ENCODE assay signal across 2 cellular contexts in genomic region chr20:8331740-8332412, GRCh38.
TF ChIP-seq lines count a peak whose summit lies in the region.

No MANE protein-coding gene starts in this region.

TF ChIP-seq in Ishikawa, 13 proteins besides CTCF, POLR2A, EP300 and RAD21 (continued from another document):
- TF ChIP-seq USF1 (IDR thresholded peaks at IDR 0.05) (no peak), NFIC (IDR thresholded peaks at IDR 0.05) (peak; percentile 93), CEBPB (IDR thresholded peaks at IDR 0.05) (peak; percentile 40; the same call in 1 of the 2 replicates), REST (IDR thresholded peaks at IDR 0.05; ENCODE audit: low read depth) (no peak), MAX (IDR thresholded peaks at IDR 0.05) (0 out of 2 replicates have a peak, but pooled peaks have one; percentile 50), TAF1 (IDR thresholded peaks at IDR 0.05; ENCODE audit: low read depth) (no peak), TCF12 (IDR thresholded peaks at IDR 0.05; ENCODE audit: low read depth) (peak; percentile 72; the same call in 1 of the 2 replicates), YY1 (IDR thresholded peaks at IDR 0.05; ENCODE audit: low read depth) (no peak)

TF ChIP-seq in HepG2, 621 proteins besides CTCF, POLR2A, EP300 and RAD21 (continues in another document):
- TF ChIP-seq ZHX2 (IDR thresholded peaks at IDR 0.05; ENCODE audit: low read depth) = 0 out of 2 replicates have a peak, but pooled peaks have one; percentile 10
- no peak for TF ChIP-seq ZHX2 (CRISPR knock-in tag; IDR thresholded peaks at IDR 0.05; ENCODE audit: borderline replicate concordance)
- peak; percentile 96 for TF ChIP-seq HOMEZ (CRISPR knock-in tag; IDR thresholded peaks at IDR 0.05; ENCODE audit: low read depth)
- TF ChIP-seq ZNF264 (CRISPR knock-in tag; IDR thresholded peaks at IDR 0.05) = peak; percentile 49; the same call in 1 of the 2 replicates
- TF ChIP-seq ZNF292 (CRISPR knock-in tag; IDR thresholded peaks at IDR 0.05; ENCODE audit: borderline replicate concordance, low read depth) = peak; percentile 80
- TF ChIP-seq PATZ1 (CRISPR knock-in tag; IDR thresholded peaks at IDR 0.05) = peak; percentile 46; the same call in 1 of the 2 replicates
- no peak for TF ChIP-seq ISX (CRISPR knock-in tag; conservative IDR thresholded peaks at IDR 0.05)
- 0 out of 2 replicates have a peak, but pooled peaks have one; percentile 13 for TF ChIP-seq RFXANK (CRISPR knock-in tag; IDR thresholded peaks at IDR 0.05)
- peak; percentile 82 for TF ChIP-seq ZNF143 (CRISPR knock-in tag; IDR thresholded peaks at IDR 0.05)
- TF ChIP-seq ZNF800 (CRISPR knock-in tag; IDR thresholded peaks at IDR 0.05) = 0 out of 2 replicates have a peak, but pooled peaks have one; percentile 30
- TF ChIP-seq SETDB1 (CRISPR knock-in tag; IDR thresholded peaks at IDR 0.05; ENCODE audit: borderline replicate concordance) = no peak
- peak; percentile 70 for TF ChIP-seq SAP130 (CRISPR knock-in tag; IDR thresholded peaks at IDR 0.05; ENCODE audit: low read depth)
- 0 out of 2 replicates have a peak, but pooled peaks have one; percentile 49 for TF ChIP-seq HMG20B (CRISPR knock-in tag; conservative IDR thresholded peaks at IDR 0.05)
- TF ChIP-seq JUND (CRISPR knock-in tag; IDR thresholded peaks at IDR 0.05) = peak; percentile 84
- no peak for TF ChIP-seq TBP (CRISPR knock-in tag; IDR thresholded peaks at IDR 0.05)
- TF ChIP-seq NR2F1 (CRISPR knock-in tag; IDR thresholded peaks at IDR 0.05) = peak; percentile 45 to 48; a peak in 1 of 4 replicates
- no peak for TF ChIP-seq ZSCAN20 (CRISPR knock-in tag; IDR thresholded peaks at IDR 0.05; ENCODE audit: borderline replicate concordance)
- TF ChIP-seq NCOA2 (CRISPR knock-in tag; IDR thresholded peaks at IDR 0.05) = peak; percentile 70
- peak; percentile 53 for TF ChIP-seq CREM (IDR thresholded peaks at IDR 0.05)
- no peak for TF ChIP-seq CREM (CRISPR knock-in tag; IDR thresholded peaks at IDR 0.05)
- TF ChIP-seq HNRNPUL1 (IDR thresholded peaks at IDR 0.05; ENCODE audit: low read depth, low read length) = no peak
- TF ChIP-seq HNF1B (CRISPR knock-in tag; IDR thresholded peaks at IDR 0.05) = 0 out of 2 replicates have a peak, but pooled peaks have one; percentile 31
- no peak for TF ChIP-seq NONO (IDR thresholded peaks at IDR 0.05)
- TF ChIP-seq NONO (CRISPR knock-in tag; conservative IDR thresholded peaks at IDR 0.05) = 0 out of 2 replicates have a peak, but pooled peaks have one; percentile 43
- peak; percentile 40; the same call in 1 of the 2 replicates for TF ChIP-seq MEIS1 (CRISPR knock-in tag; IDR thresholded peaks at IDR 0.05; ENCODE audit: borderline replicate concordance)
- TF ChIP-seq HDAC1 (CRISPR knock-in tag; IDR thresholded peaks at IDR 0.05) = peak; percentile 39; the same call in 1 of the 2 replicates
- TF ChIP-seq ZNF652 (CRISPR knock-in tag; IDR thresholded peaks at IDR 0.05; ENCODE audit: borderline replicate concordance, low read depth) = peak; percentile 25; the same call in 1 of the 2 replicates
- peak; percentile 82 for TF ChIP-seq MIER2 (CRISPR knock-in tag; IDR thresholded peaks at IDR 0.05)
- TF ChIP-seq KLF6 (CRISPR knock-in tag; IDR thresholded peaks at IDR 0.05) = 0 out of 2 replicates have a peak, but pooled peaks have one; percentile 44
- TF ChIP-seq MIXL1 (CRISPR knock-in tag; IDR thresholded peaks at IDR 0.05) = peak; percentile 72
- TF ChIP-seq SP140L (CRISPR knock-in tag; IDR thresholded peaks at IDR 0.05; ENCODE audit: borderline replicate concordance) = no peak
- TF ChIP-seq RFX5 (IDR thresholded peaks at IDR 0.05; ENCODE audit: low read depth, low read length) = no peak
- TF ChIP-seq SNAPC2 (CRISPR knock-in tag; IDR thresholded peaks at IDR 0.05) = 0 out of 2 replicates have a peak, but pooled peaks have one; percentile 40
- TF ChIP-seq LRRFIP1 (CRISPR knock-in tag; conservative IDR thresholded peaks at IDR 0.05) = no peak
- TF ChIP-seq THAP11 (CRISPR knock-in tag; IDR thresholded peaks at IDR 0.05) = 0 out of 2 replicates have a peak, but pooled peaks have one; percentile 55
- no peak for TF ChIP-seq TEF (CRISPR knock-in tag; IDR thresholded peaks at IDR 0.05)
- peak; percentile 59 for TF ChIP-seq ELF3 (CRISPR knock-in tag; IDR thresholded peaks at IDR 0.05)
- TF ChIP-seq ZMYM4 (CRISPR knock-in tag; IDR thresholded peaks at IDR 0.05) = peak; percentile 85
- TF ChIP-seq ELF1 (CRISPR knock-in tag; IDR thresholded peaks at IDR 0.05) = no peak
- TF ChIP-seq FOXA3 (CRISPR knock-in tag; IDR thresholded peaks at IDR 0.05) = peak; percentile 66
- no peak for TF ChIP-seq SMARCC2 (IDR thresholded peaks at IDR 0.05)
- peak; percentile 29; the same call in 1 of the 2 replicates for TF ChIP-seq NFIC (IDR thresholded peaks at IDR 0.05; ENCODE audit: low read length)
- 0 out of 2 replicates have a peak, but pooled peaks have one; percentile 63 for TF ChIP-seq ZSCAN5A (CRISPR knock-in tag; IDR thresholded peaks at IDR 0.05; ENCODE audit: borderline replicate concordance)
- TF ChIP-seq RBM39 (IDR thresholded peaks at IDR 0.05; ENCODE audit: low read depth, low read length, poor library complexity, severe bottlenecking) = no peak
- peak; percentile 62; the same call in 1 of the 2 replicates for TF ChIP-seq HMG20A (CRISPR knock-in tag; IDR thresholded peaks at IDR 0.05; ENCODE audit: borderline replicate concordance)
- TF ChIP-seq KDM6A (CRISPR knock-in tag; IDR thresholded peaks at IDR 0.05; ENCODE audit: low read depth) = peak; percentile 23; the same call in 1 of the 2 replicates
